Comparison of ENCODE assay signal across 1 cellular context in genomic region chr6:159761873-159762680, GRCh38.
A peak's percentile ranks its signal among the peaks of the same experiment; 100 is the strongest.
TF ChIP-seq lines count a peak whose summit lies in the region.

TSS of gene ACAT2 (plus strand) at chr6:159762045. CDS start at chr6:159762088, 43 bp downstream.

TF ChIP-seq in HepG2, 621 proteins besides CTCF, POLR2A, EP300 and RAD21 (continued from another document and continues in another):
- TF ChIP-seq YEATS2 (CRISPR knock-in tag; IDR thresholded peaks at IDR 0.05; ENCODE audit: borderline replicate concordance) (peak; percentile 69), IRX3 (CRISPR knock-in tag; IDR thresholded peaks at IDR 0.05; ENCODE audit: borderline replicate concordance, low read depth) (peak; percentile 98), SNRNP70 (IDR thresholded peaks at IDR 0.05; ENCODE audit: low read depth, low read length) (no peak), ZNF792 (CRISPR knock-in tag; IDR thresholded peaks at IDR 0.05) (no peak; the same call in 1 of the 2 replicates), SMARCC2 (IDR thresholded peaks at IDR 0.05) (no peak), ZBTB42 (CRISPR knock-in tag; IDR thresholded peaks at IDR 0.05) (peak; percentile 41), ZFYVE20 (CRISPR knock-in tag; IDR thresholded peaks at IDR 0.05; ENCODE audit: borderline replicate concordance, low read depth) (no peak), HOMEZ (CRISPR knock-in tag; IDR thresholded peaks at IDR 0.05; ENCODE audit: low read depth) (peak; percentile 49; the same call in 1 of the 2 replicates), NFIB (CRISPR knock-in tag; IDR thresholded peaks at IDR 0.05; ENCODE audit: borderline replicate concordance) (no peak), ZNF281 (CRISPR knock-in tag; IDR thresholded peaks at IDR 0.05; ENCODE audit: borderline replicate concordance) (no peak), GZF1 (CRISPR knock-in tag; IDR thresholded peaks at IDR 0.05) (peak; percentile 74; the same call in 1 of the 2 replicates), ZNF441 (CRISPR knock-in tag; IDR thresholded peaks at IDR 0.05; ENCODE audit: borderline replicate concordance) (0 out of 2 replicates have a peak, but pooled peaks have one; percentile 57), ZNF550 (CRISPR knock-in tag; IDR thresholded peaks at IDR 0.05; ENCODE audit: borderline replicate concordance) (no peak), ATF3 (CRISPR knock-in tag; IDR thresholded peaks at IDR 0.05) (peak; percentile 50; the same call in 1 of the 2 replicates), HMG20B (CRISPR knock-in tag; conservative IDR thresholded peaks at IDR 0.05) (0 out of 2 replicates have a peak, but pooled peaks have one; percentile 34), ZNF75D (CRISPR knock-in tag; IDR thresholded peaks at IDR 0.05; ENCODE audit: borderline replicate concordance) (no peak), HNF4A (CRISPR knock-in tag; IDR thresholded peaks at IDR 0.05) (peak; percentile 20; the same call in 1 of the 2 replicates), MYPOP (CRISPR knock-in tag; IDR thresholded peaks at IDR 0.05) (peak; percentile 69; the same call in 1 of the 2 replicates), MAFF (IDR thresholded peaks at IDR 0.05; ENCODE audit: low read depth, low read length) (no peak), SNAI1 (CRISPR knock-in tag; IDR thresholded peaks at IDR 0.05; ENCODE audit: borderline replicate concordance) (no peak; the same call in 1 of the 2 replicates), ZNF572 (CRISPR knock-in tag; IDR thresholded peaks at IDR 0.05) (peak; percentile 63; the same call in 1 of the 2 replicates), ZNF883 (CRISPR knock-in tag; IDR thresholded peaks at IDR 0.05; ENCODE audit: not compliant biosample characterization) (no peak), THYN1 (CRISPR knock-in tag; IDR thresholded peaks at IDR 0.05; ENCODE audit: borderline replicate concordance, low read depth) (0 out of 2 replicates have a peak, but pooled peaks have one; percentile 26), IKZF1 (IDR thresholded peaks at IDR 0.05) (no peak), PAF1 (CRISPR knock-in tag; IDR thresholded peaks at IDR 0.05) (0 out of 2 replicates have a peak, but pooled peaks have one; percentile 71), ETS1 (CRISPR knock-in tag; IDR thresholded peaks at IDR 0.05) (0 out of 2 replicates have a peak, but pooled peaks have one; percentile 63), ISX (CRISPR knock-in tag; conservative IDR thresholded peaks at IDR 0.05) (peak; percentile 80), ZNF292 (CRISPR knock-in tag; IDR thresholded peaks at IDR 0.05; ENCODE audit: borderline replicate concordance, low read depth) (peak; percentile 95), IKZF4 (CRISPR knock-in tag; IDR thresholded peaks at IDR 0.05; ENCODE audit: borderline replicate concordance, low read depth, not compliant biosample characterization) (no peak), ZNF230 (CRISPR knock-in tag; IDR thresholded peaks at IDR 0.05) (peak; percentile 80), SMAD1 (CRISPR knock-in tag; IDR thresholded peaks at IDR 0.05; ENCODE audit: borderline replicate concordance, low read depth) (no peak; the same call in 1 of the 2 replicates), MEF2D (CRISPR knock-in tag; IDR thresholded peaks at IDR 0.05) (peak; percentile 84), ZNF510 (CRISPR knock-in tag; IDR thresholded peaks at IDR 0.05; ENCODE audit: low read depth) (peak; percentile 95; the same call in 1 of the 2 replicates), SCMH1 (CRISPR knock-in tag; IDR thresholded peaks at IDR 0.05; ENCODE audit: borderline replicate concordance) (no peak), TAF15 (IDR thresholded peaks at IDR 0.05; ENCODE audit: low read depth, low read length, poor library complexity, severe bottlenecking) (peak; percentile 84), RFX5 (IDR thresholded peaks at IDR 0.05; ENCODE audit: low read depth, low read length) (peak; percentile 87), SRF (IDR thresholded peaks at IDR 0.05; ENCODE audit: low read depth, low read length) (no peak; the same call in 1 of the 2 replicates), MNT (IDR thresholded peaks at IDR 0.05) (no peak), BCL6 (CRISPR knock-in tag; IDR thresholded peaks at IDR 0.05) (no peak), HMG20A (CRISPR knock-in tag; IDR thresholded peaks at IDR 0.05; ENCODE audit: borderline replicate concordance) (no peak), ARNT (IDR thresholded peaks at IDR 0.05) (no peak), ZNF468 (CRISPR knock-in tag; IDR thresholded peaks at IDR 0.05) (no peak), ZHX1 (CRISPR knock-in tag; IDR thresholded peaks at IDR 0.05; ENCODE audit: low read depth) (no peak), ZNF276 (CRISPR knock-in tag; IDR thresholded peaks at IDR 0.05; ENCODE audit: low read depth) (no peak), ZNF768 (CRISPR knock-in tag; IDR thresholded peaks at IDR 0.05) (peak; percentile 78), ZNF660 (CRISPR knock-in tag; IDR thresholded peaks at IDR 0.05; ENCODE audit: borderline replicate concordance, low read depth) (no peak), HNF4G (IDR thresholded peaks at IDR 0.05; ENCODE audit: borderline replicate concordance, low read depth, low read length) (peak; percentile 27; the same call in 1 of the 2 replicates), HNF4G (CRISPR knock-in tag; IDR thresholded peaks at IDR 0.05; ENCODE audit: borderline replicate concordance, low read depth) (peak; percentile 63; the same call in 1 of the 2 replicates), PHF21A (CRISPR knock-in tag; IDR thresholded peaks at IDR 0.05) (peak; percentile 95), GMEB2 (CRISPR knock-in tag; IDR thresholded peaks at IDR 0.05; ENCODE audit: low read depth) (no peak; the same call in 1 of the 2 replicates), ZKSCAN5 (CRISPR knock-in tag; IDR thresholded peaks at IDR 0.05) (no peak; the same call in 1 of the 2 replicates), TBX2 (CRISPR knock-in tag; IDR thresholded peaks at IDR 0.05; ENCODE audit: borderline replicate concordance) (peak; percentile 86), CCAR2 (optimal IDR thresholded peaks at IDR 0.05; ENCODE audit: low read depth, low read length) (no peak)
